29 cellular contexts compared by ENCODE assay signal in genomic region chr2:209147981-209148380, GRCh38.
DNase-seq lines count a peak whose midpoint lies in the region; ATAC-seq, FAIRE-seq and TF ChIP-seq lines count a peak whose summit lies in the region.
"Had no signal": no experiment of that assay in that cellular context is flagged by ENCODE, and none has a peak within 500 bp of the region (broad histone marks: within the 10 kb centered on the region; RNA-seq: fewer than 3 reads in every experiment).

No MANE protein-coding gene starts in this region.

- H3K4me3 ChIP-seq in bronchial epithelial cell (ENCODE audit: low read depth, low read length) = no peak overlapping the region
- no peak overlapping the region for H3K4me3 ChIP-seq in CD8-positive, alpha-beta T cell (ENCODE audit: low read depth, low read length)

- H3K9me3 Mint-ChIP-seq in CD8-positive, alpha-beta T cell = no peaks in the 10 kb centered on the region
- no peaks in the 10 kb centered on the region for H3K9me3 Mint-ChIP-seq in activated naive CD8-positive, alpha-beta T cell treated with anti-CD3 and anti-CD28 coated beads for 36 hours

- no peaks in the 10 kb centered on the region for H3K4me1 Mint-ChIP-seq in CD8-positive, alpha-beta T cell (ENCODE audit: low read depth)
- H3K4me1 Mint-ChIP-seq in activated naive CD8-positive, alpha-beta T cell treated with anti-CD3 and anti-CD28 coated beads for 36 hours = no peaks in the 10 kb centered on the region
- H3K4me1 Mint-ChIP-seq: CD4-positive, CD25-positive, alpha-beta regulatory T cell; T-cell had no signal

- CTCF ChIA-PET in CD8-positive, alpha-beta T cell (lab: Charles Lee) = no interaction called here

- no peaks in the 10 kb centered on the region for H3K36me3 ChIP-seq in bronchial epithelial cell (ENCODE audit: control insufficient read depth, insufficient read depth, low read length)
- no peaks in the 10 kb centered on the region for H3K36me3 ChIP-seq in CD8-positive, alpha-beta T cell (ENCODE audit: insufficient read depth, low read length)

- H3K4me1 ChIP-seq in CD8-positive, alpha-beta T cell (ENCODE audit: insufficient read depth, low read length) = no peaks in the 10 kb centered on the region
- H3K4me1 ChIP-seq: Caco-2 had no signal

- no peak for ATAC-seq in CD8-positive, alpha-beta T cell
- ATAC-seq: SK-N-SH treated with all-trans-retinoic acid at 6 μM for 48 hours, T-cell had no signal

- no peak for TF ChIP-seq CTCF in bronchial epithelial cell (IDR thresholded peaks at IDR 0.05; ENCODE audit: insufficient read depth, low read length, severe bottlenecking)
- TF ChIP-seq CTCF in CD8-positive, alpha-beta T cell (IDR thresholded peaks at IDR 0.05) = no peak

- H3K27ac ChIP-seq in CD8-positive, alpha-beta T cell (ENCODE audit: low read depth, low read length) = no peak overlapping the region

- no peaks in the 10 kb centered on the region for H3K27me3 ChIP-seq in bronchial epithelial cell (ENCODE audit: control insufficient read depth, insufficient read depth, low read length)
- no peaks in the 10 kb centered on the region for H3K27me3 ChIP-seq in CD8-positive, alpha-beta T cell (ENCODE audit: insufficient read depth, low read length)

- H3K36me3 Mint-ChIP-seq in CD8-positive, alpha-beta T cell = no peaks in the 10 kb centered on the region
- H3K36me3 Mint-ChIP-seq in activated naive CD8-positive, alpha-beta T cell treated with anti-CD3 and anti-CD28 coated beads for 36 hours = no peaks in the 10 kb centered on the region
- H3K36me3 Mint-ChIP-seq: CD4-positive, CD25-positive, alpha-beta regulatory T cell; T-cell had no signal

- DNase-seq in NOMO-1 treated with DMSO at 0.1 percent for 48 hours (lab: John Stamatoyannopoulos, UW; ENCODE audit: unreplicated experiment) (peak; percentile 12), NOMO-1 treated with dmso at 0.1 percent for 144 hours (lab: John Stamatoyannopoulos, UW; ENCODE audit: unreplicated experiment) (no peak), NCI-H524 (lab: John Stamatoyannopoulos, UW) (peak; percentile 1 to 70), bronchial epithelial cell (ENCODE audit: low read depth) (peak; percentile 29), GM19239 (ENCODE audit: insufficient read length, low spot score) (no peak)
- no peak for DNase-seq in CD8-positive, alpha-beta T cell
- no peak for DNase-seq in activated naive CD8-positive, alpha-beta T cell treated with anti-CD3 and anti-CD28 coated beads for 36 hours
- DNase-seq: 8988T; Caco-2; CD4-positive, CD25-positive, alpha-beta regulatory T cell; DMS 273 treated with DMSO at 0.1 percent for 48 hours; DMS79; EL; GDM1; HCEC 1CT; IMR-90; KG1; MM.1S; NCI-H1105 treated with DMSO at 0.1 percent for 48 hours; NCI-H146; NCI-H1930; NCI-H2107; NCI-H526; SIG-M5; T-cell had no signal

- FAIRE-seq in bronchial epithelial cell (lab: Jason Lieb, UNC) (no peak), GM19239 (lab: Jason Lieb, UNC) (no peak)
- FAIRE-seq: GM12891, H1, RCC 7860 had no signal

- H3K4me3 Mint-ChIP-seq in CD8-positive, alpha-beta T cell = no peak overlapping the region
- no peak overlapping the region for H3K4me3 Mint-ChIP-seq in activated naive CD8-positive, alpha-beta T cell treated with anti-CD3 and anti-CD28 coated beads for 36 hours
- H3K4me3 Mint-ChIP-seq: CD4-positive, CD25-positive, alpha-beta regulatory T cell; T-cell had no signal

- POLR2A ChIA-PET in CD8-positive, alpha-beta T cell (lab: Charles Lee) = no interaction called here

- no peaks in the 10 kb centered on the region for H3K9me3 ChIP-seq in CD8-positive, alpha-beta T cell (ENCODE audit: low read length)

- H3K27me3 Mint-ChIP-seq in CD8-positive, alpha-beta T cell (ENCODE audit: low read depth) = no peaks in the 10 kb centered on the region
- no peaks in the 10 kb centered on the region for H3K27me3 Mint-ChIP-seq in activated naive CD8-positive, alpha-beta T cell treated with anti-CD3 and anti-CD28 coated beads for 36 hours
- H3K27me3 Mint-ChIP-seq: CD4-positive, CD25-positive, alpha-beta regulatory T cell; T-cell had no signal

- intact Hi-C loops in CD8-positive, alpha-beta T cell (cut with DNase I, micrococcal nuclease) = no loop called here

- H3K27ac Mint-ChIP-seq in CD8-positive, alpha-beta T cell = no peak overlapping the region
- no peak overlapping the region for H3K27ac Mint-ChIP-seq in activated naive CD8-positive, alpha-beta T cell treated with anti-CD3 and anti-CD28 coated beads for 36 hours
- H3K27ac Mint-ChIP-seq: CD4-positive, CD25-positive, alpha-beta regulatory T cell; T-cell had no signal

Comparison
In these comparisons a context has a peak if more than half of its experiments do, and no peak if none do; other contexts are left out.
1. DNase-seq: peak in NOMO-1 treated with DMSO at 0.1 percent for 48 hours (single experiment), NCI-H524 (2 of 2) and bronchial epithelial cell (single experiment); none in NOMO-1 treated with dmso at 0.1 percent for 144 hours (single experiment), CD8-positive, alpha-beta T cell (0 of 7), GM19239 (single experiment) and activated naive CD8-positive, alpha-beta T cell treated with anti-CD3 and anti-CD28 coated beads for 36 hours (single experiment).